In genomic region chr7:98203964-98204605, GRCh38 we compare ENCODE assay signal across 1 cellular context.
TF ChIP-seq lines count a peak whose summit lies in the region.

No MANE protein-coding gene starts in this region.

TF ChIP-seq in SK-N-SH treated with all-trans-retinoic acid at 6 μM for 48 hours, 23 proteins besides CTCF, POLR2A, EP300 and RAD21 (continued from another document):
- TF ChIP-seq CREB5 (CRISPR knock-in tag; IDR thresholded peaks at IDR 0.05; ENCODE audit: low read depth) (no peak), TCF4 (CRISPR knock-in tag; IDR thresholded peaks at IDR 0.05; ENCODE audit: borderline replicate concordance) (no peak), TSHZ2 (CRISPR knock-in tag; IDR thresholded peaks at IDR 0.05) (no peak), ZC3H10 (CRISPR knock-in tag; IDR thresholded peaks at IDR 0.05) (no peak), ESRRG (CRISPR knock-in tag; IDR thresholded peaks at IDR 0.05) (no peak), ZFP3 (CRISPR knock-in tag; IDR thresholded peaks at IDR 0.05) (no peak), RARB (CRISPR knock-in tag; IDR thresholded peaks at IDR 0.05) (no peak), ZNF565 (CRISPR knock-in tag; conservative IDR thresholded peaks at IDR 0.05; ENCODE audit: low read depth) (no peak), ISL1 (CRISPR knock-in tag; IDR thresholded peaks at IDR 0.05) (no peak), CSDC2 (CRISPR knock-in tag; IDR thresholded peaks at IDR 0.05) (no peak)
- TF ChIP-seq, protein P1, sequence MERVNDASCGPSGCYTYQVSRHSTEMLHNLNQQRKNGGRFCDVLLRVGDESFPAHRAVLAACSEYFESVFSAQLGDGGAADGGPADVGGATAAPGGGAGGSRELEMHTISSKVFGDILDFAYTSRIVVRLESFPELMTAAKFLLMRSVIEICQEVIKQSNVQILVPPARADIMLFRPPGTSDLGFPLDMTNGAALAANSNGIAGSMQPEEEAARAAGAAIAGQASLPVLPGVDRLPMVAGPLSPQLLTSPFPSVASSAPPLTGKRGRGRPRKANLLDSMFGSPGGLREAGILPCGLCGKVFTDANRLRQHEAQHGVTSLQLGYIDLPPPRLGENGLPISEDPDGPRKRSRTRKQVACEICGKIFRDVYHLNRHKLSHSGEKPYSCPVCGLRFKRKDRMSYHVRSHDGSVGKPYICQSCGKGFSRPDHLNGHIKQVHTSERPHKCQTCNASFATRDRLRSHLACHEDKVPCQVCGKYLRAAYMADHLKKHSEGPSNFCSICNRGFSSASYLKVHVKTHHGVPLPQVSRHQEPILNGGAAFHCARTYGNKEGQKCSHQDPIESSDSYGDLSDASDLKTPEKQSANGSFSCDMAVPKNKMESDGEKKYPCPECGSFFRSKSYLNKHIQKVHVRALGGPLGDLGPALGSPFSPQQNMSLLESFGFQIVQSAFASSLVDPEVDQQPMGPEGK (CRISPR knock-in tag; IDR thresholded peaks at IDR 0.05; ENCODE audit: borderline replicate concordance): no peak
- TF ChIP-seq, protein P2, sequence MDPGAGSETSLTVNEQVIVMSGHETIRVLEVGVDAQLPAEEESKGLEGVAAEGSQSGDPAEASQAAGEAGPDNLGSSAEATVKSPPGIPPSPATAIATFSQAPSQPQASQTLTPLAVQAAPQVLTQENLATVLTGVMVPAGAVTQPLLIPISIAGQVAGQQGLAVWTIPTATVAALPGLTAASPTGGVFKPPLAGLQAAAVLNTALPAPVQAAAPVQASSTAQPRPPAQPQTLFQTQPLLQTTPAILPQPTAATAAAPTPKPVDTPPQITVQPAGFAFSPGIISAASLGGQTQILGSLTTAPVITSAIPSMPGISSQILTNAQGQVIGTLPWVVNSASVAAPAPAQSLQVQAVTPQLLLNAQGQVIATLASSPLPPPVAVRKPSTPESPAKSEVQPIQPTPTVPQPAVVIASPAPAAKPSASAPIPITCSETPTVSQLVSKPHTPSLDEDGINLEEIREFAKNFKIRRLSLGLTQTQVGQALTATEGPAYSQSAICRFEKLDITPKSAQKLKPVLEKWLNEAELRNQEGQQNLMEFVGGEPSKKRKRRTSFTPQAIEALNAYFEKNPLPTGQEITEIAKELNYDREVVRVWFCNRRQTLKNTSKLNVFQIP (CRISPR knock-in tag; IDR thresholded peaks at IDR 0.05; ENCODE audit: borderline replicate concordance, low read depth): no peak
